1 cellular context compared by ENCODE assay signal in genomic region chr4:3074846-3075651, GRCh38.
TF ChIP-seq lines count a peak whose summit lies in the region.

No MANE protein-coding gene starts in this region.

TF ChIP-seq in K562, 482 proteins besides CTCF, POLR2A, EP300 and RAD21 (continued from another document):
- TF ChIP-seq ZNF318 (IDR thresholded peaks at IDR 0.05; ENCODE audit: borderline replicate concordance in 1 of 2, low read depth in 1 of 2) (no peak), MLLT1 (IDR thresholded peaks at IDR 0.05) (no peak), HOXB6 (CRISPR knock-in tag; IDR thresholded peaks at IDR 0.05; ENCODE audit: borderline replicate concordance) (no peak), COPS2 (conservative IDR thresholded peaks at IDR 0.05) (no peak), HCFC1 (IDR thresholded peaks at IDR 0.05; ENCODE audit: low read depth, low read length) (no peak), CHD7 (IDR thresholded peaks at IDR 0.05; ENCODE audit: low read depth, low read length) (no peak)
